ENCODE assay signal across 8 cellular contexts in the genomic region with DNA sequence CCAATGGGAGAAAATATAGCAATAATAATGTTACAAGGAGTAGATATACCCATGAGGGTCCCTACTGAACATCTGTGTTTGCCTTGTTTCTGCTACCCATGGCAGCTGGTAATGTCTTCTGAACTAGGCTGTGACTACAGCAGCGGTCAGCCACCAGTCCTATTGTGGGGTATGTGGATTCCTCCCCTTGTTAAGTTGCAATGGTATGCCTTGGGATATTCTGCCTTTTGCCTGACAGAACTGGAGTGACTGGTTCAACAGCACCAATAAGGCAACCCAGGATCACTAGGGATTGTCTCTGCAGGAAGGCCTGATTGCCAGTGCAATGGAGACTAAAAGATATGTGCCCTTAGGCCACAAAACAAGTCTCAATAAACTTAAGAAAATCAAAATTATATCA.
"Had no signal": no experiment of that assay in that cellular context is flagged by ENCODE, and none has a peak within 500 bp of the region (broad histone marks: within the 10 kb centered on the region; RNA-seq: fewer than 3 reads in every experiment).

No MANE protein-coding gene starts in this region.

- H3K4me3 ChIP-seq: GM23248, HAP-1, K562 had no signal

- H3K36me3 ChIP-seq: HAP-1 had no signal

- H3K9me3 ChIP-seq: HAP-1 had no signal

- ATAC-seq: HCT116, K562 had no signal

- H3K9ac ChIP-seq: GM23248 had no signal

- H2AFZ ChIP-seq: GM23248 had no signal

- H3K27ac ChIP-seq: GM23248 had no signal

- H3K4me1 ChIP-seq: HAP-1 had no signal

- DNase-seq: GM23248, GOT3, H7, HFFc6, IMR-90 had no signal
